ENCODE assay signal across 9 cellular contexts in the genomic region with DNA sequence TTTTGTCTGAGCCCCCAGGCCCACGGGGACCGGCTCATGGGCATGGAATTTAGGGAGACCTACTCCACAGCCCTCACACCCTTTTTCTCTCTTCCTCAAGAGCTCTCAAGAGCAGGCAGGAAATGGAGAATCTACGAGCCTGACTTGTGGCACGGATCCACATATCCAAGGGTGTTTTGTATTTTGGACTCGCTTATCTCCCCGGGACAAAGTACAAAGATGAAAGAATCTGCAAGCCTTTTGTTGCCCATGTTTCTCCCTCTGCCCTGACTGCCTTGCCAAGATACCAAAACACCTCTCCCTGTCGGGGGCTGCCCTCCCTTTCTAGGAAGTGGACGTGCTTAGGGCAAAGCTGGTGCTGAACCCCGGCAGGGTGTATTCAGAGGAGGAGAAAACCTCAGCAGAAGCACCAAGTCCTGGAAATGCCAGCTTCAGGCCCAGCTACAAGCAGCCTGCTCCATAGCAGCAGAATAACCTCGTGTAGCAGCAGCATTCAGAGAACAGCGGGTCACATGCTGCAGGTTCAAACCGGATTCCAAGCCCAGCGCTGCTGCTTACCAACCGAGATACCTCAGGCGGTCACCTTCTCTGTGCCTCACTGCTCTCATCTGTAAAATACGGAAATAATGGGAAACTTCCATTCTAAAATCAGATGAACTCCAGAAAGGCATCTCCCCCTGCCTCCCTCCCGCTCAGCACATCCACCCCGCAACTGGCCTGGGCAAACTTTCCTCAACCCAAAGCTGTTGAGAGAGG. TPM values are rescaled to one million over a fixed set of nuclear protein-coding genes. Genes with fewer than 3 reads are reported as not detected.
DNase-seq lines count a peak whose midpoint lies in the region; ATAC-seq and TF ChIP-seq lines count a peak whose summit lies in the region.
"Had no signal": no experiment of that assay in that cellular context is flagged by ENCODE, and none has a peak within 500 bp of the region (broad histone marks: within the 10 kb centered on the region; RNA-seq: fewer than 3 reads in every experiment).

No MANE protein-coding gene starts in this region.

- H4K8ac ChIP-seq in neuronal stem cell (ENCODE audit: low read depth, low read length): no peak overlapping the region

- H3K27me3 ChIP-seq in SJSA1 (replicated peaks) (no peaks in the 10 kb centered on the region), neuronal stem cell (ENCODE audit: control insufficient read depth in 3 of 3, insufficient read depth in 3 of 3, low read depth in 1 of 3, low read length in 3 of 3) (peaks cover 0 to 18% (median 3%) of the 10 kb centered on the region in 3 experiments)

- H2BK15ac ChIP-seq in neuronal stem cell (ENCODE audit: low read length): no peak overlapping the region

- no peaks in the 10 kb centered on the region for H3K9me3 Mint-ChIP-seq in stimulated activated memory B cell treated with anti-CD40 and anti-IgM and Interleukin-4, amounts not matched to agents 10 μg/mL and 1 μg/mL and 100 μg/mL, for 72 hours
- peaks cover 5% of the 10 kb centered on the region for H3K9me3 Mint-ChIP-seq in glutamatergic neuron (ENCODE audit: unreplicated experiment)

- no peak for ATAC-seq in stimulated activated memory B cell treated with anti-CD40 and anti-IgM and Interleukin-4, amounts not matched to agents 10 μg/mL and 1 μg/mL and 100 μg/mL, for 72 hours

- no peaks in the 10 kb centered on the region for H3K9me3 ChIP-seq in SJSA1 (replicated peaks)
- H3K9me3 ChIP-seq in neuronal stem cell (replicated peaks in 1 of 2; ENCODE audit: control insufficient read depth in 2 of 2, insufficient read depth in 1 of 2, low read depth in 1 of 2, low read length in 2 of 2): no peaks in the 10 kb centered on the region

- no peak overlapping the region for H2BK5ac ChIP-seq in neuronal stem cell (ENCODE audit: low read length)

- DNase-seq in G401 (ENCODE audit: low spot score) (peak; percentile 45), SJSA1 (ENCODE audit: low read depth in 1 of 2, low spot score in 2 of 2) (peak; percentile 56 to 60), fibroblast of mammary gland (ENCODE audit: low read depth) (peak; percentile 23), neuronal stem cell (ENCODE audit: low spot score) (no peak), HEK293T (ENCODE audit: extremely low spot score) (no peak), glutamatergic neuron (no peak)
- DNase-seq in central memory CD4-positive, alpha-beta T cell: no peak
- DNase-seq: GF-D8 had no signal

- H3K18ac ChIP-seq in neuronal stem cell (ENCODE audit: low read length): peak overlapping the region; percentile 22

- H3K4me3 Mint-ChIP-seq in stimulated activated memory B cell treated with anti-CD40 and anti-IgM and Interleukin-4, amounts not matched to agents 10 μg/mL and 1 μg/mL and 100 μg/mL, for 72 hours: no peak overlapping the region
- no peak overlapping the region for H3K4me3 Mint-ChIP-seq in glutamatergic neuron (ENCODE audit: unreplicated experiment)

- no peak overlapping the region for H2AK5ac ChIP-seq in neuronal stem cell (ENCODE audit: low read depth, low read length)

- H3K27ac Mint-ChIP-seq in stimulated activated memory B cell treated with anti-CD40 and anti-IgM and Interleukin-4, amounts not matched to agents 10 μg/mL and 1 μg/mL and 100 μg/mL, for 72 hours: no peak overlapping the region
- no peak overlapping the region for H3K27ac Mint-ChIP-seq in glutamatergic neuron (ENCODE audit: unreplicated experiment)

- H3K27ac ChIP-seq in SJSA1 (peak overlapping the region; percentile 10), neuronal stem cell (replicated peaks; ENCODE audit: low read length) (peak overlapping the region; percentile 4)

- in situ Hi-C loops in G401 (cut with HindIII; ENCODE audit: low sequenced_read_pairs): no loop called here

- H3K79me1 ChIP-seq in neuronal stem cell (ENCODE audit: low read depth, low read length): no peaks in the 10 kb centered on the region

- no peak overlapping the region for H2BK12ac ChIP-seq in neuronal stem cell (ENCODE audit: low read length)

- no peak overlapping the region for H3K23ac ChIP-seq in neuronal stem cell (ENCODE audit: low read depth, low read length, poor library complexity)

- CTCF ChIA-PET in HEK293T (lab: Yijun Ruan, JAX): no interaction called here

- H3K36me3 Mint-ChIP-seq in stimulated activated memory B cell treated with anti-CD40 and anti-IgM and Interleukin-4, amounts not matched to agents 10 μg/mL and 1 μg/mL and 100 μg/mL, for 72 hours: no peaks in the 10 kb centered on the region
- H3K36me3 Mint-ChIP-seq in glutamatergic neuron (ENCODE audit: unreplicated experiment): no peaks in the 10 kb centered on the region

- no CpG with 5 or more reads among the region's 18 CpGs for WGBS in neuronal stem cell (ENCODE audit: extremely low coverage in 2 of 2, insufficient read length in 2 of 2, insufficient replicate concordance in 1 of 2), 2 donors

- peaks cover 22% of the 10 kb centered on the region for H3K36me3 ChIP-seq in SJSA1
- H3K36me3 ChIP-seq in neuronal stem cell (replicated peaks in 1 of 2; ENCODE audit: control insufficient read depth in 2 of 2, insufficient read depth in 2 of 2, low read length in 2 of 2): peaks cover 0 to under 1% of the 10 kb centered on the region in 2 donors

- H3K4me1 ChIP-seq in SJSA1 (replicated peaks) (peaks cover 66% of the 10 kb centered on the region), neuronal stem cell (ENCODE audit: control insufficient read depth in 2 of 2, insufficient read depth in 1 of 2, low read depth in 1 of 2, low read length in 2 of 2) (peaks cover 10 to 13% of the 10 kb centered on the region in 2 donors)

- H3K14ac ChIP-seq in neuronal stem cell (ENCODE audit: low read length): no peak overlapping the region

- no peak overlapping the region for H4K91ac ChIP-seq in neuronal stem cell (ENCODE audit: low read depth, low read length, poor library complexity)

- no peak for TF ChIP-seq CTCF in fibroblast of mammary gland (conservative IDR thresholded peaks at IDR 0.05; ENCODE audit: control insufficient read depth, insufficient read depth, low read depth, low read length)
- no peak for TF ChIP-seq CTCF in glutamatergic neuron (IDR thresholded peaks at IDR 0.05; ENCODE audit: partially characterized antibody, unreplicated experiment)

- peaks cover 22% of the 10 kb centered on the region for H3K4me1 Mint-ChIP-seq in stimulated activated memory B cell treated with anti-CD40 and anti-IgM and Interleukin-4, amounts not matched to agents 10 μg/mL and 1 μg/mL and 100 μg/mL, for 72 hours
- H3K4me1 Mint-ChIP-seq in glutamatergic neuron (ENCODE audit: low read depth, unreplicated experiment): peaks cover 3% of the 10 kb centered on the region

- H3K27me3 Mint-ChIP-seq in stimulated activated memory B cell treated with anti-CD40 and anti-IgM and Interleukin-4, amounts not matched to agents 10 μg/mL and 1 μg/mL and 100 μg/mL, for 72 hours: no peaks in the 10 kb centered on the region
- peaks cover 3% of the 10 kb centered on the region for H3K27me3 Mint-ChIP-seq in glutamatergic neuron (ENCODE audit: unreplicated experiment)

- peak overlapping the region; percentile 77 for H2AFZ ChIP-seq in neuronal stem cell (ENCODE audit: low read length)

- no peak overlapping the region for H2BK120ac ChIP-seq in neuronal stem cell (ENCODE audit: low read depth, low read length)

- POLR2A ChIA-PET in HEK293T (lab: Yijun Ruan, JAX): interaction anchor here (1.0 kb wide), 1 partner anchor 10 kb away, joined by 3 read pairs; no protein-coding TSS in a partner anchor

- H3K4me3 ChIP-seq in SJSA1 (no peak overlapping the region), fibroblast of mammary gland (ENCODE audit: control insufficient read depth, low read depth, low read length) (no peak overlapping the region), neuronal stem cell (ENCODE audit: low read length in 2 of 2) (no peak overlapping the region)

- no peak overlapping the region for H3K4ac ChIP-seq in neuronal stem cell (ENCODE audit: low read length)

- H3K9ac ChIP-seq in neuronal stem cell (ENCODE audit: low read depth, low read length, poor library complexity): no peak overlapping the region

- H3K4me2 ChIP-seq in neuronal stem cell (ENCODE audit: insufficient read depth, low read length, poor library complexity, severe bottlenecking): no peak overlapping the region

TF ChIP-seq in HEK293T, 16 proteins besides CTCF, POLR2A, EP300 and RAD21:
- TF ChIP-seq FOXA1 (IDR thresholded peaks at IDR 0.05) (no peak), LEF1 (IDR thresholded peaks at IDR 0.05; ENCODE audit: borderline replicate concordance) (no peak), ELF4 (IDR thresholded peaks at IDR 0.05) (no peak), FOXK2 (IDR thresholded peaks at IDR 0.05) (no peak), ARNT (IDR thresholded peaks at IDR 0.05) (no peak), TARDBP (IDR thresholded peaks at IDR 0.05) (no peak), SUZ12 (IDR thresholded peaks at IDR 0.05) (no peak), SP1 (IDR thresholded peaks at IDR 0.05) (no peak), NFRKB (IDR thresholded peaks at IDR 0.05) (no peak), FOXM1 (IDR thresholded peaks at IDR 0.05; ENCODE audit: borderline replicate concordance) (no peak), PKNOX1 (IDR thresholded peaks at IDR 0.05) (no peak), L3MBTL2 (conservative IDR thresholded peaks at IDR 0.05) (no peak), CTBP1 (IDR thresholded peaks at IDR 0.05; ENCODE audit: borderline replicate concordance) (no peak)

RNA-seq across cellular contexts. Expression of gene DNASE1L3, which starts 35.2 kb away (rescaled TPM):
- not detected in 2 replicates for total RNA-seq in G401 (2014; rRNA removed; shearing (Covaris generic))
- not detected in 2 replicates for total RNA-seq in SJSA1 (2014; rRNA removed; shearing (Covaris generic))
- not detected for polyA plus RNA-seq in neuronal stem cell (2013, experiment 1 of 2)
- polyA plus RNA-seq in neuronal stem cell (2013, experiment 2 of 2): not detected
- total RNA-seq in glutamatergic neuron (ENCODE audit: unreplicated experiment): 0.96 TPM

Comparison
In these comparisons a context has a peak if more than half of its experiments do, and no peak if none do; other contexts are left out.
1. DNase-seq: peak in G401 (single experiment), SJSA1 (2 of 2) and fibroblast of mammary gland (single experiment); none in neuronal stem cell (single experiment), HEK293T (single experiment), central memory CD4-positive, alpha-beta T cell (single experiment) and glutamatergic neuron (single experiment).